ENCODE assay signal across 7 cellular contexts in genomic region chr2:96927420-96928171, GRCh38. TPM values are rescaled to one million over a fixed set of nuclear protein-coding genes. Genes with fewer than 3 reads are reported as not detected.
DNase-seq lines count a peak whose midpoint lies in the region; ATAC-seq, FAIRE-seq and TF ChIP-seq lines count a peak whose summit lies in the region.

No MANE protein-coding gene starts in this region.

- H3K36me3 Mint-ChIP-seq in astrocyte (ENCODE audit: low read depth, unreplicated experiment) (peaks cover 4% of the 10 kb centered on the region), type B pancreatic cell (no peaks in the 10 kb centered on the region)
- no peaks in the 10 kb centered on the region for H3K36me3 Mint-ChIP-seq in CD4-positive, alpha-beta memory T cell

- POLR2A ChIA-PET in CD4-positive, alpha-beta memory T cell (lab: Charles Lee; ENCODE audit: partially characterized antibody), result no interaction called here

- H3K9me3 Mint-ChIP-seq in astrocyte (ENCODE audit: unreplicated experiment), result peaks cover 7% of the 10 kb centered on the region
- H3K9me3 Mint-ChIP-seq in type B pancreatic cell, result no peaks in the 10 kb centered on the region
- no peaks in the 10 kb centered on the region for H3K9me3 Mint-ChIP-seq in CD4-positive, alpha-beta memory T cell

- H3K27me3 Mint-ChIP-seq in astrocyte (ENCODE audit: low read depth, unreplicated experiment) (peaks cover 72% of the 10 kb centered on the region), type B pancreatic cell (peaks cover 10% of the 10 kb centered on the region)
- H3K27me3 Mint-ChIP-seq in CD4-positive, alpha-beta memory T cell, result peaks cover 0 to 1% of the 10 kb centered on the region in 2 donors

- no peaks in the 10 kb centered on the region for H4K20me1 ChIP-seq in astrocyte (ENCODE audit: insufficient read depth, low read length)

- TF ChIP-seq CTCF in astrocyte (IDR thresholded peaks at IDR 0.05; ENCODE audit: insufficient read depth, low read depth, low read length) (no peak), left lung (IDR thresholded peaks at IDR 0.05) (no peak), type B pancreatic cell (conservative IDR thresholded peaks at IDR 0.05) (peak; percentile 35)

- intact Hi-C loops in left lung (cut with DNase I), result no loop called here
- intact Hi-C loops in CD4-positive, alpha-beta memory T cell (cut with micrococcal nuclease), result no loop called here

- H3K27ac Mint-ChIP-seq in astrocyte (ENCODE audit: unreplicated experiment), result no peak overlapping the region
- H3K27ac Mint-ChIP-seq in type B pancreatic cell, result peak overlapping the region; percentile 65
- no peak overlapping the region for H3K27ac Mint-ChIP-seq in CD4-positive, alpha-beta memory T cell

- H3K9me3 ChIP-seq in astrocyte (ENCODE audit: insufficient read depth, low read depth, low read length) (no peaks in the 10 kb centered on the region), left lung (no peaks in the 10 kb centered on the region)
- H3K9me3 ChIP-seq in CD4-positive, alpha-beta memory T cell (ENCODE audit: control insufficient read depth in 1 of 2, low read length in 2 of 2), result no peaks in the 10 kb centered on the region

- no peak overlapping the region for H2AFZ ChIP-seq in astrocyte (ENCODE audit: low read depth, low read length)

- H3K9ac ChIP-seq in astrocyte (ENCODE audit: low read length), result no peak overlapping the region

- FAIRE-seq in astrocyte (lab: Jason Lieb, UNC), result no peak

- H3K79me2 ChIP-seq in astrocyte (ENCODE audit: insufficient read depth, low read length), result no peaks in the 10 kb centered on the region

- H3K36me3 ChIP-seq in astrocyte (ENCODE audit: insufficient read depth, low read length), result no peaks in the 10 kb centered on the region
- H3K36me3 ChIP-seq in left lung, result no peaks in the 10 kb centered on the region
- H3K36me3 ChIP-seq in CD4-positive, alpha-beta memory T cell (ENCODE audit: insufficient read depth, low read length), result no peaks in the 10 kb centered on the region

- H3K4me1 Mint-ChIP-seq in astrocyte (ENCODE audit: low read depth, unreplicated experiment) (no peaks in the 10 kb centered on the region), type B pancreatic cell (ENCODE audit: unreplicated experiment) (peaks cover 23% of the 10 kb centered on the region)
- H3K4me1 Mint-ChIP-seq in CD4-positive, alpha-beta memory T cell, result peaks cover 17 to 40% (median 24%) of the 10 kb centered on the region in 4 donors

- H3K4me1 ChIP-seq in astrocyte (ENCODE audit: insufficient read depth, low read length), result no peaks in the 10 kb centered on the region
- no peaks in the 10 kb centered on the region for H3K4me1 ChIP-seq in left lung
- H3K4me1 ChIP-seq in CD4-positive, alpha-beta memory T cell (ENCODE audit: insufficient read depth, low read length), result peaks cover 27% of the 10 kb centered on the region

- no peak overlapping the region for H3K4me3 Mint-ChIP-seq in astrocyte (ENCODE audit: unreplicated experiment)
- peak overlapping the region; percentile 50 for H3K4me3 Mint-ChIP-seq in type B pancreatic cell
- no peak overlapping the region for H3K4me3 Mint-ChIP-seq in CD4-positive, alpha-beta memory T cell

- no peak overlapping the region for H3K27ac ChIP-seq in astrocyte (ENCODE audit: low read depth, low read length)
- H3K27ac ChIP-seq in left lung, result no peak overlapping the region
- H3K27ac ChIP-seq in CD4-positive, alpha-beta memory T cell (ENCODE audit: low read depth, low read length), result no peak overlapping the region

- DNase-seq in NCI-H187 (lab: John Stamatoyannopoulos, UW) (peak; percentile 83 to 86), astrocyte (ENCODE audit: low read depth) (peak; percentile 5), left lung (peak; percentile 58 to 59), type B pancreatic cell (ENCODE audit: extremely low spot score, unreplicated experiment) (no peak), cortex of kidney (lab: John Stamatoyannopoulos, UW) (no peak)
- no peak for DNase-seq in CD4-positive, alpha-beta memory T cell

- ATAC-seq in left lung, result peak; percentile 91
- no peak for ATAC-seq in HG03432 (IDR thresholded peaks at IDR 0.05; ENCODE audit: unreplicated experiment)

- H3K27me3 ChIP-seq in astrocyte (ENCODE audit: insufficient read depth, low read length) (peaks cover 29% of the 10 kb centered on the region), left lung (no peaks in the 10 kb centered on the region)
- H3K27me3 ChIP-seq in CD4-positive, alpha-beta memory T cell (ENCODE audit: insufficient read depth, low read length), result no peaks in the 10 kb centered on the region

- H3K4me3 ChIP-seq in astrocyte (ENCODE audit: insufficient read depth, low read depth, low read length) (no peak overlapping the region), left lung (no peak overlapping the region)
- H3K4me3 ChIP-seq in CD4-positive, alpha-beta memory T cell (ENCODE audit: low read length in 2 of 2), result no peak overlapping the region

- CTCF ChIA-PET in CD4-positive, alpha-beta memory T cell (lab: Charles Lee; ENCODE audit: partially characterized antibody), result interaction anchor here (0.9 to 3.4 kb wide), 4 partner anchors 11 to 70 kb away, joined by 3 to 18 read pairs (median 4); partner anchors contain the start of gene ANKRD39

- no peak overlapping the region for H3K4me2 ChIP-seq in astrocyte (ENCODE audit: low read length)

RNA-seq across cellular contexts. Expression of gene SEMA4C, which starts 57.7 kb away (rescaled TPM):
- total RNA-seq in astrocyte (30.7 and 32.8 TPM in 2 replicates), left lung (10 to 100 TPM; 25.9 to 28.6 TPM), type B pancreatic cell (ENCODE audit: low replicate concordance) (45.5 and 58.1 TPM in 2 replicates)
- 10 to 100 TPM; 72.6 to 77.0 TPM for total RNA-seq in CD4-positive, alpha-beta memory T cell
- polyA plus RNA-seq in CD4-positive, alpha-beta memory T cell, result 1 to 10 TPM; 2.3 to 8.1 TPM

RNA-seq across cellular contexts. Expression of gene FAM178B, which starts 58.8 kb away (rescaled TPM):
- total RNA-seq in astrocyte (not detected in 2 replicates), left lung (under 1 TPM; 0.39 to 0.61 TPM), type B pancreatic cell (ENCODE audit: low replicate concordance) (0.22 TPM in 1 of 2 replicates, not detected in the other)
- total RNA-seq in CD4-positive, alpha-beta memory T cell, result 1 to 10 TPM in 1 of 2 experiments, under 1 TPM in 1; 0.73 to 1.0 TPM
- not detected for polyA plus RNA-seq in CD4-positive, alpha-beta memory T cell

Comparison
In these comparisons a context has a peak if more than half of its experiments do, and no peak if none do; other contexts are left out.
1. DNase-seq: peak in NCI-H187 (2 of 2), astrocyte (single experiment) and left lung (2 of 2); none in type B pancreatic cell (single experiment), CD4-positive, alpha-beta memory T cell (0 of 5) and cortex of kidney (single experiment).